Comparison of ENCODE assay signal across 35 cellular contexts in genomic region chr5:50849554-50849953, GRCh38.
"Had no signal": no experiment of that assay in that cellular context is flagged by ENCODE, and none has a peak within 500 bp of the region (broad histone marks: within the 10 kb centered on the region; RNA-seq: fewer than 3 reads in every experiment).

No MANE protein-coding gene starts in this region.

- H3K27me3 ChIP-seq: adrenal gland, body of pancreas, esophagus muscularis mucosa, foreskin keratinocyte, gastrocnemius medialis had no signal

- H3K4me1 ChIP-seq: adrenal gland, body of pancreas, esophagus muscularis mucosa, foreskin keratinocyte, gastrocnemius medialis had no signal

- H3K9me3 Mint-ChIP-seq: activated CD4-positive, alpha-beta memory T cell treated with anti-CD3 and anti-CD28 coated beads for 36 hours; activated CD4-positive, alpha-beta T cell treated with anti-CD3 and anti-CD28 coated beads, Interleukin-2, amount 10 ng/mL, durations not matched to agents 24 days and 14 days; activated naive CD4-positive, alpha-beta T cell treated with anti-CD3 and anti-CD28 coated beads for 36 hours; activated naive CD4-positive, alpha-beta T cell treated with anti-CD3 and anti-CD28 coated beads, Interleukin-2, amount 50 U/mL, for 24 hours; activated naive CD8-positive, alpha-beta T cell treated with anti-CD3 and anti-CD28 coated beads for 36 hours; activated naive CD8-positive, alpha-beta T cell treated with anti-CD3 and anti-CD28 coated beads, Interleukin-2, amount 50 U/mL, for 24 hours; activated T-helper 1 cell treated with anti-CD3 and anti-CD28 coated beads, Interleukin-12 subunit alpha, Interleukin-12 subunit beta, Interleukin-2, Interleukin-4 antibody, amounts not matched to agents 30 ng/mL and 10 ng/mL and 1 ng/mL, durations not matched to agents 14 hours and 24 hours and 36 hours; activated T-helper 2 cell treated with anti-CD3 and anti-CD28 coated beads, Interferon-gamma antibody, Interleukin-2, Interleukin-4, amounts not matched to agents 10 μg/mL and 5 μg/mL and 100 μg/mL, durations not matched to agents 14 hours and 24 hours and 36 hours; effector memory CD8-positive, alpha-beta T cell; T-cell; T-helper 1 cell treated with Interleukin-12 subunit alpha and Interleukin-12 subunit beta and Interleukin-4 antibody, amounts not matched to agents 30 μg/mL and 1 μg/mL, for 36 hours had no signal

- H3K27me3 Mint-ChIP-seq: activated CD4-positive, alpha-beta memory T cell treated with anti-CD3 and anti-CD28 coated beads for 36 hours; activated CD4-positive, alpha-beta T cell treated with anti-CD3 and anti-CD28 coated beads for 36 hours; activated CD4-positive, alpha-beta T cell treated with anti-CD3 and anti-CD28 coated beads, Interleukin-2, amount 10 ng/mL, durations not matched to agents 24 days and 14 days; activated CD8-positive, alpha-beta memory T cell treated with anti-CD3 and anti-CD28 coated beads, Interleukin-2, amount 10 ng/mL, durations not matched to agents 7 days and 5 days; activated naive CD4-positive, alpha-beta T cell treated with anti-CD3 and anti-CD28 coated beads, Interleukin-2, amount 50 U/mL, for 24 hours; activated naive CD8-positive, alpha-beta T cell treated with anti-CD3 and anti-CD28 coated beads for 36 hours; activated naive CD8-positive, alpha-beta T cell treated with anti-CD3 and anti-CD28 coated beads, Interleukin-2, amount 50 U/mL, for 24 hours; effector memory CD8-positive, alpha-beta T cell; T-cell had no signal

- H3K4me3 Mint-ChIP-seq: activated CD4-positive, alpha-beta memory T cell treated with anti-CD3 and anti-CD28 coated beads for 36 hours; activated CD4-positive, alpha-beta T cell treated with anti-CD3 and anti-CD28 coated beads for 36 hours; activated CD4-positive, alpha-beta T cell treated with anti-CD3 and anti-CD28 coated beads, Interleukin-2, amount 10 ng/mL, durations not matched to agents 24 days and 14 days; activated CD8-positive, alpha-beta memory T cell treated with anti-CD3 and anti-CD28 coated beads, Interleukin-2, amount 10 ng/mL, durations not matched to agents 7 days and 5 days; activated CD8-positive, alpha-beta T cell treated with anti-CD3 and anti-CD28 coated beads, Interleukin-2, amount 10 ng/mL, durations not matched to agents 7 days and 5 days; activated naive CD4-positive, alpha-beta T cell treated with anti-CD3 and anti-CD28 coated beads for 36 hours; activated naive CD4-positive, alpha-beta T cell treated with anti-CD3 and anti-CD28 coated beads, Interleukin-2, amount 50 U/mL, for 24 hours; activated naive CD8-positive, alpha-beta T cell treated with anti-CD3 and anti-CD28 coated beads for 36 hours; activated naive CD8-positive, alpha-beta T cell treated with anti-CD3 and anti-CD28 coated beads, Interleukin-2, amount 50 U/mL, for 24 hours; activated T-helper 1 cell treated with anti-CD3 and anti-CD28 coated beads, Interleukin-12 subunit alpha, Interleukin-12 subunit beta, Interleukin-2, Interleukin-4 antibody, amounts not matched to agents 30 ng/mL and 10 ng/mL and 1 ng/mL, durations not matched to agents 14 hours and 24 hours and 36 hours; effector memory CD8-positive, alpha-beta T cell; T-cell; T-helper 1 cell treated with Interleukin-12 subunit alpha and Interleukin-12 subunit beta and Interleukin-4 antibody, amounts not matched to agents 30 μg/mL and 1 μg/mL, for 36 hours had no signal

- H3K27ac Mint-ChIP-seq: activated CD4-positive, alpha-beta memory T cell treated with anti-CD3 and anti-CD28 coated beads for 36 hours; activated CD4-positive, alpha-beta T cell treated with anti-CD3 and anti-CD28 coated beads for 36 hours; activated CD4-positive, alpha-beta T cell treated with anti-CD3 and anti-CD28 coated beads, Interleukin-2, amount 10 ng/mL, durations not matched to agents 24 days and 14 days; activated CD8-positive, alpha-beta memory T cell treated with anti-CD3 and anti-CD28 coated beads, Interleukin-2, amount 10 ng/mL, durations not matched to agents 7 days and 5 days; activated CD8-positive, alpha-beta T cell treated with anti-CD3 and anti-CD28 coated beads, Interleukin-2, amount 10 ng/mL, durations not matched to agents 7 days and 5 days; activated naive CD4-positive, alpha-beta T cell treated with anti-CD3 and anti-CD28 coated beads for 36 hours; activated naive CD4-positive, alpha-beta T cell treated with anti-CD3 and anti-CD28 coated beads, Interleukin-2, amount 50 U/mL, for 24 hours; activated naive CD8-positive, alpha-beta T cell treated with anti-CD3 and anti-CD28 coated beads for 36 hours; activated naive CD8-positive, alpha-beta T cell treated with anti-CD3 and anti-CD28 coated beads, Interleukin-2, amount 50 U/mL, for 24 hours; activated T-helper 1 cell treated with anti-CD3 and anti-CD28 coated beads, Interleukin-12 subunit alpha, Interleukin-12 subunit beta, Interleukin-2, Interleukin-4 antibody, amounts not matched to agents 30 ng/mL and 10 ng/mL and 1 ng/mL, durations not matched to agents 14 hours and 24 hours and 36 hours; activated T-helper 2 cell treated with anti-CD3 and anti-CD28 coated beads, Interferon-gamma antibody, Interleukin-2, Interleukin-4, amounts not matched to agents 10 μg/mL and 5 μg/mL and 100 μg/mL, durations not matched to agents 14 hours and 24 hours and 36 hours; effector memory CD8-positive, alpha-beta T cell; T-cell; T-helper 1 cell treated with Interleukin-12 subunit alpha and Interleukin-12 subunit beta and Interleukin-4 antibody, amounts not matched to agents 30 μg/mL and 1 μg/mL, for 36 hours had no signal

- H3K4me3 ChIP-seq: adrenal gland, body of pancreas, esophagus muscularis mucosa, gastrocnemius medialis had no signal

- H3K4me1 Mint-ChIP-seq: activated naive CD4-positive, alpha-beta T cell treated with anti-CD3 and anti-CD28 coated beads, Interleukin-2, amount 50 U/mL, for 24 hours had no signal

- H3K9me3 ChIP-seq: adrenal gland, body of pancreas, esophagus muscularis mucosa, gastrocnemius medialis had no signal

- H3K27ac ChIP-seq: adrenal gland, body of pancreas, esophagus muscularis mucosa, foreskin keratinocyte, gastrocnemius medialis had no signal

- DNase-seq: activated CD4-positive, alpha-beta memory T cell treated with anti-CD3 and anti-CD28 coated beads for 36 hours; activated CD4-positive, alpha-beta T cell treated with anti-CD3 and anti-CD28 coated beads for 36 hours; activated CD4-positive, alpha-beta T cell treated with anti-CD3 and anti-CD28 coated beads, Interleukin-2, amount 10 ng/mL, durations not matched to agents 24 days and 14 days; activated CD4-positive, CD25-positive, alpha-beta regulatory T cell; activated CD4-positive, CD25-positive, alpha-beta regulatory T cell treated with anti-CD3 and anti-CD28 coated beads, Interleukin-2, amount 50 U/mL, for 72 hours; activated CD8-positive, alpha-beta memory T cell treated with anti-CD3 and anti-CD28 coated beads, Interleukin-2, amount 10 ng/mL, durations not matched to agents 7 days and 5 days; activated CD8-positive, alpha-beta memory T cell treated with anti-CD3 and anti-CD28 coated beads, Interleukin-2, amount 50 U/mL, for 4 hours; activated CD8-positive, alpha-beta T cell treated with anti-CD3 and anti-CD28 coated beads, Interleukin-2, amount 10 ng/mL, durations not matched to agents 7 days and 5 days; activated effector memory CD4-positive, alpha-beta T cell treated with anti-CD3 and anti-CD28 coated beads, Interleukin-2, amount 50 U/mL, for 16 hours; activated naive CD4-positive, alpha-beta T cell treated with anti-CD3 and anti-CD28 coated beads for 36 hours; activated naive CD8-positive, alpha-beta T cell treated with anti-CD3 and anti-CD28 coated beads for 36 hours; activated naive CD8-positive, alpha-beta T cell treated with anti-CD3 and anti-CD28 coated beads, Interleukin-2, amount 50 U/mL, for 24 hours; activated T-cell treated with anti-CD3 and anti-CD28 coated beads, Interleukin-2, amount 50 U/mL, for 1 hour; activated T-cell treated with anti-CD3 and anti-CD28 coated beads, Interleukin-2, amount 50 U/mL, for 48 hours; adrenal gland; amygdala; aorta; body of pancreas; caudate nucleus; cortex of kidney; dermis blood vessel endothelial cell; effector CD4-positive, alpha-beta T cell; effector memory CD8-positive, alpha-beta T cell; erythroblast; foreskin keratinocyte; gastrocnemius medialis; glutamatergic neuron; T-cell; T-helper 9 cell had no signal

- ATAC-seq: activated CD8-positive, alpha-beta memory T cell treated with anti-CD3 and anti-CD28 coated beads, Interleukin-2, amount 10 ng/mL, durations not matched to agents 7 days and 5 days; activated CD8-positive, alpha-beta T cell treated with anti-CD3 and anti-CD28 coated beads, Interleukin-2, amount 10 ng/mL, durations not matched to agents 7 days and 5 days; activated naive CD8-positive, alpha-beta T cell treated with anti-CD3 and anti-CD28 coated beads, Interleukin-2, amount 50 U/mL, for 24 hours; body of pancreas; foreskin keratinocyte; gastrocnemius medialis had no signal

- FAIRE-seq: colon had no signal

- H3K36me3 ChIP-seq: adrenal gland, esophagus muscularis mucosa, gastrocnemius medialis had no signal
